ENCODE assay signal across 16 cellular contexts in the genomic region with DNA sequence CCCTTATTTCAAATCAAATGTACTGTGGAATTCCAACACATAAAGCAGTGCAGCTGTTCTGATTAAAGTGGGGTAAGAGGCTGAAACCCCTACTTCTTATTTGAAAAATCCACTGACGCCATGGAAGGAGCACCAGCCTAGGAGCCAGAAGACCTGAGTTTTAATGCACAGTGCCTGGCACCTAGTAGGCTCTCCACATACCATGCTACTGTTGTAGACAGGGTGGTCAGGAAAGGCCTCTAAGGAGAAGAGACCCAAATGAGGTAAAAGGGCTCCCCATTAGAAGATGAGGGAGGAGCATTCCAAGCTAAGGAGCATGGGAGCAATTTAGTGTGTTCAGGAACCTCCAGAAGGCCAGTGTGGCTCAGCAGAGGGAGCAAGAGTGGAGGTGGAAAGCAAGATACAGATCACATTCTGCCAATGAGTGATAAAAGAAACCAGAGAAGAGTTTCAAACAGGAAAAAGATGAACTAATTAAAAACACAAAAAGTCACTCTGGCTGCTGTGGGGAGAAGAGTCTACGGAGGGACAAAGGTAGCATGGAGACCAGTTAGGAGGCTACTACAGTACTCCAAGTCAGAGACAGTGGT. TPM values are rescaled to one million over a fixed set of nuclear protein-coding genes. Genes with fewer than 3 reads are reported as not detected.
DNase-seq lines count a peak whose midpoint lies in the region; ATAC-seq and TF ChIP-seq lines count a peak whose summit lies in the region.
"Had no signal": no experiment of that assay in that cellular context is flagged by ENCODE, and none has a peak within 500 bp of the region (broad histone marks: within the 10 kb centered on the region; RNA-seq: fewer than 3 reads in every experiment).

No MANE protein-coding gene starts in this region.

- DNase-seq in activated naive CD8-positive, alpha-beta T cell treated with anti-CD3 and anti-CD28 coated beads, Interleukin-2, amount 10 ng/mL, durations not matched to agents 7 days and 5 days = no peak
- no peak for DNase-seq in activated naive CD8-positive, alpha-beta T cell treated with anti-CD3 and anti-CD28 coated beads for 36 hours
- DNase-seq in activated CD4-positive, alpha-beta memory T cell treated with anti-CD3 and anti-CD28 coated beads for 36 hours = peak; percentile 24
- DNase-seq in thoracic aorta (ENCODE audit: low spot score) (no peak), DMS79 (lab: John Stamatoyannopoulos, UW) (no peak), CD1c-positive myeloid dendritic cell (ENCODE audit: extremely low spot score) (no peak)
- DNase-seq: activated CD8-positive, alpha-beta memory T cell treated with anti-CD3 and anti-CD28 coated beads, Interleukin-2, amount 50 U/mL, for 48 hours; AML-193; left ventricle myocardium inferior; naive B cell; retina; SIG-M5; stimulated activated CD4-positive, alpha-beta T cell treated with anti-CD3 and anti-CD28 coated beads, Interleukin-1b, Interleukin-23, amount 100 ng/mL, for 48 hours had no signal

- no peak for TF ChIP-seq CTCF in thoracic aorta (IDR thresholded peaks at IDR 0.05)

- H3K27me3 ChIP-seq in thoracic aorta (replicated peaks; ENCODE audit: insufficient read depth) = no peaks in the 10 kb centered on the region

- intact Hi-C loops in activated CD4-positive, alpha-beta memory T cell treated with anti-CD3 and anti-CD28 coated beads for 36 hours (cut with micrococcal nuclease) = no loop called here

- H3K27ac Mint-ChIP-seq in activated naive CD8-positive, alpha-beta T cell treated with anti-CD3 and anti-CD28 coated beads, Interleukin-2, amount 10 ng/mL, durations not matched to agents 7 days and 5 days = no peak overlapping the region
- no peak overlapping the region for H3K27ac Mint-ChIP-seq in activated naive CD8-positive, alpha-beta T cell treated with anti-CD3 and anti-CD28 coated beads for 36 hours
- H3K27ac Mint-ChIP-seq in activated CD4-positive, alpha-beta memory T cell treated with anti-CD3 and anti-CD28 coated beads for 36 hours = peak overlapping the region; percentile 16
- H3K27ac Mint-ChIP-seq: naive B cell had no signal

- H3K36me3 ChIP-seq in thoracic aorta = peaks cover 35% of the 10 kb centered on the region

- CTCF ChIA-PET in activated CD4-positive, alpha-beta memory T cell treated with anti-CD3 and anti-CD28 coated beads for 36 hours (lab: Charles Lee) = no interaction called here

- peak overlapping the region; percentile 59 to 63 for H3K27ac ChIP-seq in thoracic aorta

- H3K4me1 Mint-ChIP-seq in activated naive CD8-positive, alpha-beta T cell treated with anti-CD3 and anti-CD28 coated beads, Interleukin-2, amount 10 ng/mL, durations not matched to agents 7 days and 5 days = peaks cover 14% of the 10 kb centered on the region
- H3K4me1 Mint-ChIP-seq in activated naive CD8-positive, alpha-beta T cell treated with anti-CD3 and anti-CD28 coated beads for 36 hours = peaks cover 12% of the 10 kb centered on the region
- peaks cover 14% of the 10 kb centered on the region for H3K4me1 Mint-ChIP-seq in activated CD4-positive, alpha-beta memory T cell treated with anti-CD3 and anti-CD28 coated beads for 36 hours (ENCODE audit: low read depth)

- H3K9me3 Mint-ChIP-seq in activated naive CD8-positive, alpha-beta T cell treated with anti-CD3 and anti-CD28 coated beads, Interleukin-2, amount 10 ng/mL, durations not matched to agents 7 days and 5 days = no peaks in the 10 kb centered on the region
- no peaks in the 10 kb centered on the region for H3K9me3 Mint-ChIP-seq in activated naive CD8-positive, alpha-beta T cell treated with anti-CD3 and anti-CD28 coated beads for 36 hours
- H3K9me3 Mint-ChIP-seq in activated CD4-positive, alpha-beta memory T cell treated with anti-CD3 and anti-CD28 coated beads for 36 hours = no peaks in the 10 kb centered on the region
- H3K9me3 Mint-ChIP-seq: naive B cell, type B pancreatic cell had no signal

- peak overlapping the region; percentile 4 for H3K4me3 Mint-ChIP-seq in activated naive CD8-positive, alpha-beta T cell treated with anti-CD3 and anti-CD28 coated beads, Interleukin-2, amount 10 ng/mL, durations not matched to agents 7 days and 5 days
- no peak overlapping the region for H3K4me3 Mint-ChIP-seq in activated naive CD8-positive, alpha-beta T cell treated with anti-CD3 and anti-CD28 coated beads for 36 hours
- peak overlapping the region; percentile 4 for H3K4me3 Mint-ChIP-seq in activated CD4-positive, alpha-beta memory T cell treated with anti-CD3 and anti-CD28 coated beads for 36 hours
- H3K4me3 Mint-ChIP-seq: naive B cell, type B pancreatic cell had no signal

- no peaks in the 10 kb centered on the region for H3K27me3 Mint-ChIP-seq in activated naive CD8-positive, alpha-beta T cell treated with anti-CD3 and anti-CD28 coated beads, Interleukin-2, amount 10 ng/mL, durations not matched to agents 7 days and 5 days
- no peaks in the 10 kb centered on the region for H3K27me3 Mint-ChIP-seq in activated naive CD8-positive, alpha-beta T cell treated with anti-CD3 and anti-CD28 coated beads for 36 hours
- no peaks in the 10 kb centered on the region for H3K27me3 Mint-ChIP-seq in activated CD4-positive, alpha-beta memory T cell treated with anti-CD3 and anti-CD28 coated beads for 36 hours
- H3K27me3 Mint-ChIP-seq: naive B cell, type B pancreatic cell had no signal

- H3K36me3 Mint-ChIP-seq in activated naive CD8-positive, alpha-beta T cell treated with anti-CD3 and anti-CD28 coated beads, Interleukin-2, amount 10 ng/mL, durations not matched to agents 7 days and 5 days = peaks cover 2% of the 10 kb centered on the region
- no peaks in the 10 kb centered on the region for H3K36me3 Mint-ChIP-seq in activated naive CD8-positive, alpha-beta T cell treated with anti-CD3 and anti-CD28 coated beads for 36 hours
- H3K36me3 Mint-ChIP-seq in activated CD4-positive, alpha-beta memory T cell treated with anti-CD3 and anti-CD28 coated beads for 36 hours = no peaks in the 10 kb centered on the region

- POLR2A ChIA-PET in activated naive CD8-positive, alpha-beta T cell treated with anti-CD3 and anti-CD28 coated beads, Interleukin-2, amount 10 ng/mL, durations not matched to agents 7 days and 5 days (lab: Charles Lee) = interaction anchor here (2.1 kb wide), 1 partner anchor 11 kb away, joined by 10 read pairs; the partner anchor contains the start of gene ZNF76
- POLR2A ChIA-PET in activated CD4-positive, alpha-beta memory T cell treated with anti-CD3 and anti-CD28 coated beads for 36 hours (lab: Charles Lee) = no interaction called here

- H3K4me3 ChIP-seq in thoracic aorta = no peak overlapping the region
- H3K4me3 ChIP-seq: left ventricle myocardium inferior had no signal

- no peaks in the 10 kb centered on the region for H3K9me3 ChIP-seq in thoracic aorta
- H3K9me3 ChIP-seq: left ventricle myocardium inferior had no signal

- peaks cover 5 to 25% of the 10 kb centered on the region in 2 donors for H3K4me1 ChIP-seq in thoracic aorta (ENCODE audit: control insufficient read depth in 1 of 2, low read depth in 2 of 2)

- ATAC-seq in activated naive CD8-positive, alpha-beta T cell treated with anti-CD3 and anti-CD28 coated beads, Interleukin-2, amount 10 ng/mL, durations not matched to agents 7 days and 5 days (ENCODE audit: low read depth) = peak; percentile 33
- ATAC-seq in GM19452 (IDR thresholded peaks at IDR 0.05; ENCODE audit: unreplicated experiment) = peak; percentile 49
- no peak for ATAC-seq in thoracic aorta (ENCODE audit: insufficient number of reproducible peaks, low FRiP score, low read depth)
- ATAC-seq in GM18511 (IDR thresholded peaks at IDR 0.05; ENCODE audit: unreplicated experiment) = no peak

RNA-seq across cellular contexts. Expression of gene ZNF76, which starts 11.8 kb away (rescaled TPM):
- total RNA-seq in activated naive CD8-positive, alpha-beta T cell treated with anti-CD3 and anti-CD28 coated beads, Interleukin-2, amount 10 ng/mL, durations not matched to agents 7 days and 5 days = 10 to 100 TPM; 63.0 to 66.0 TPM
- total RNA-seq in activated naive CD8-positive, alpha-beta T cell treated with anti-CD3 and anti-CD28 coated beads for 36 hours = 10 to 100 TPM; 25.7 to 26.1 TPM
- 10 to 100 TPM; 35.2 to 38.5 TPM for total RNA-seq in activated CD4-positive, alpha-beta memory T cell treated with anti-CD3 and anti-CD28 coated beads for 36 hours
- total RNA-seq in thoracic aorta = 10 to 100 TPM; 46.8 to 47.0 TPM

RNA-seq across cellular contexts. Expression of gene SCUBE3, which starts 34.0 kb away (rescaled TPM):
- total RNA-seq in activated naive CD8-positive, alpha-beta T cell treated with anti-CD3 and anti-CD28 coated beads, Interleukin-2, amount 10 ng/mL, durations not matched to agents 7 days and 5 days = under 1 TPM; 0.20 to 0.22 TPM
- not detected for total RNA-seq in activated naive CD8-positive, alpha-beta T cell treated with anti-CD3 and anti-CD28 coated beads for 36 hours
- total RNA-seq in activated CD4-positive, alpha-beta memory T cell treated with anti-CD3 and anti-CD28 coated beads for 36 hours = under 1 TPM in 1 of 2 experiments, not detected in 1; 0.02 TPM
- 100 to 1,000 TPM in 1 of 2 donors, 10 to 100 TPM in 1; 75.6 to 101 TPM for total RNA-seq in thoracic aorta

RNA-seq across cellular contexts. Expression of gene DEF6, which starts 49.9 kb away (rescaled TPM):
- 100 to 1,000 TPM; 213 to 216 TPM for total RNA-seq in activated naive CD8-positive, alpha-beta T cell treated with anti-CD3 and anti-CD28 coated beads, Interleukin-2, amount 10 ng/mL, durations not matched to agents 7 days and 5 days
- 10 to 100 TPM; 74.3 to 75.7 TPM for total RNA-seq in activated naive CD8-positive, alpha-beta T cell treated with anti-CD3 and anti-CD28 coated beads for 36 hours
- total RNA-seq in activated CD4-positive, alpha-beta memory T cell treated with anti-CD3 and anti-CD28 coated beads for 36 hours = 100 to 1,000 TPM; 103 TPM
- total RNA-seq in thoracic aorta = 1 to 10 TPM; 7.6 to 9.1 TPM

Comparison
In these comparisons a context has a peak if more than half of its experiments do, and no peak if none do; other contexts are left out.
1. ATAC-seq: peak in activated naive CD8-positive, alpha-beta T cell treated with anti-CD3 and anti-CD28 coated beads, Interleukin-2, amount 10 ng/mL, durations not matched to agents 7 days and 5 days (single experiment) and GM19452 (single experiment); none in thoracic aorta (single experiment) and GM18511 (single experiment).
2. RNA of gene SCUBE3, which starts 34.0 kb away (total RNA-seq): 75.6 to 101 TPM in thoracic aorta; 0.20 to 0.22 TPM in activated naive CD8-positive, alpha-beta T cell treated with anti-CD3 and anti-CD28 coated beads, Interleukin-2, amount 10 ng/mL, durations not matched to agents 7 days and 5 days, 0.02 TPM in activated CD4-positive, alpha-beta memory T cell treated with anti-CD3 and anti-CD28 coated beads for 36 hours and not detected in activated naive CD8-positive, alpha-beta T cell treated with anti-CD3 and anti-CD28 coated beads for 36 hours; every median in the first group is over 10 times any median in the second.
3. RNA of gene DEF6, which starts 49.9 kb away (total RNA-seq): 213 to 216 TPM in activated naive CD8-positive, alpha-beta T cell treated with anti-CD3 and anti-CD28 coated beads, Interleukin-2, amount 10 ng/mL, durations not matched to agents 7 days and 5 days, 103 TPM in activated CD4-positive, alpha-beta memory T cell treated with anti-CD3 and anti-CD28 coated beads for 36 hours and 74.3 to 75.7 TPM in activated naive CD8-positive, alpha-beta T cell treated with anti-CD3 and anti-CD28 coated beads for 36 hours; 7.6 to 9.1 TPM in thoracic aorta; every median in the first group is over 4 times any median in the second.